Comparison of ENCODE assay signal across 21 cellular contexts in genomic region chr7:123847868-123848267, GRCh38. TPM values are rescaled to one million over a fixed set of nuclear protein-coding genes. Genes with fewer than 3 reads are reported as not detected.
DNase-seq lines count a peak whose midpoint lies in the region; FAIRE-seq and TF ChIP-seq lines count a peak whose summit lies in the region.
"Had no signal": no experiment of that assay in that cellular context is flagged by ENCODE, and none has a peak within 500 bp of the region (broad histone marks: within the 10 kb centered on the region; RNA-seq: fewer than 3 reads in every experiment).

No MANE protein-coding gene starts in this region.

- no peak overlapping the region for H3K4me3 Mint-ChIP-seq in mesothelial cell of epicardium
- H3K4me3 Mint-ChIP-seq: B cell; CD4-positive, CD25-positive, alpha-beta regulatory T cell; CD8-positive, alpha-beta T cell; HFFc6 had no signal

- H3K27ac Mint-ChIP-seq in mesothelial cell of epicardium, result no peak overlapping the region
- H3K27ac Mint-ChIP-seq: B cell; CD4-positive, CD25-positive, alpha-beta regulatory T cell; CD8-positive, alpha-beta T cell; HFFc6 had no signal

- peaks cover 2% of the 10 kb centered on the region for H3K4me1 Mint-ChIP-seq in mesothelial cell of epicardium
- H3K4me1 Mint-ChIP-seq: B cell; CD4-positive, CD25-positive, alpha-beta regulatory T cell had no signal

- H3K9me3 Mint-ChIP-seq in mesothelial cell of epicardium, result peaks cover 16% of the 10 kb centered on the region
- H3K9me3 Mint-ChIP-seq: CD8-positive, alpha-beta T cell had no signal

- no peaks in the 10 kb centered on the region for H3K27me3 ChIP-seq in bronchial epithelial cell (ENCODE audit: control insufficient read depth, insufficient read depth, low read length)
- H3K27me3 ChIP-seq: BLaER1 had no signal

- H3K36me3 Mint-ChIP-seq in mesothelial cell of epicardium, result no peaks in the 10 kb centered on the region
- H3K36me3 Mint-ChIP-seq: CD8-positive, alpha-beta T cell had no signal

- H3K4me3 ChIP-seq in bronchial epithelial cell (ENCODE audit: low read depth, low read length) (no peak overlapping the region), epithelial cell of esophagus (ENCODE audit: low read length) (no peak overlapping the region)
- H3K4me3 ChIP-seq: BLaER1, HAP-1 had no signal

- peak; percentile 18 for DNase-seq in DMS53 (lab: John Stamatoyannopoulos, UW)
- DNase-seq in DMS53 treated with DMSO at 0.1 percent for 48 hours (lab: John Stamatoyannopoulos, UW; ENCODE audit: unreplicated experiment), result no peak
- peak; percentile 66 for DNase-seq in bronchial epithelial cell (ENCODE audit: low read depth)
- peak; percentile 62 for DNase-seq in epithelial cell of esophagus (ENCODE audit: low read depth)
- DNase-seq in NCI-H2029 (lab: John Stamatoyannopoulos, UW), result no peak
- DNase-seq in hippocampal formation (lab: John Stamatoyannopoulos, UW), result no peak
- no peak for DNase-seq in mesothelial cell of epicardium (ENCODE audit: low spot score in 2 of 2, unreplicated experiment in 2 of 2)
- DNase-seq: Caco-2; CD4-positive, CD25-positive, alpha-beta regulatory T cell; CD8-positive, alpha-beta T cell; DMS153; DMS79 treated with DMSO at 0.1 percent for 48 hours; GOT3; HFFc6 had no signal

- FAIRE-seq in bronchial epithelial cell (lab: Jason Lieb, UNC), result no peak
- FAIRE-seq: A204.1, G401.6, GM12892, H54 had no signal

- TF ChIP-seq CTCF in bronchial epithelial cell (IDR thresholded peaks at IDR 0.05; ENCODE audit: insufficient read depth, low read length, severe bottlenecking) (no peak), epithelial cell of esophagus (IDR thresholded peaks at IDR 0.05; ENCODE audit: insufficient read depth, low read depth, low read length, missing control alignments) (no peak), mesothelial cell of epicardium (IDR thresholded peaks at IDR 0.05; ENCODE audit: unreplicated experiment) (no peak)

- no peaks in the 10 kb centered on the region for H3K27me3 Mint-ChIP-seq in mesothelial cell of epicardium (ENCODE audit: low read depth)
- H3K27me3 Mint-ChIP-seq: CD4-positive, CD25-positive, alpha-beta regulatory T cell had no signal

- H3K36me3 ChIP-seq in bronchial epithelial cell (ENCODE audit: control insufficient read depth, insufficient read depth, low read length), result no peaks in the 10 kb centered on the region
- H3K36me3 ChIP-seq: BLaER1, HAP-1 had no signal

RNA-seq across cellular contexts. Expression of gene HYAL4, which starts 2.9 kb away (rescaled TPM):
- total RNA-seq in bronchial epithelial cell (under 0.01 and 0.13 TPM in 2 replicates), mesothelial cell of epicardium (not detected in 3 replicates)
- total RNA-seq: B cell; CD4-positive, CD25-positive, alpha-beta regulatory T cell; CD8-positive, alpha-beta T cell; HFFc6 had no signal

Comparison
In these comparisons a context has a peak if more than half of its experiments do, and no peak if none do; other contexts are left out.
1. DNase-seq: peak in DMS53 (single experiment), bronchial epithelial cell (single experiment) and epithelial cell of esophagus (single experiment); none in DMS53 treated with DMSO at 0.1 percent for 48 hours (single experiment), NCI-H2029 (single experiment), hippocampal formation (0 of 2) and mesothelial cell of epicardium (0 of 2).